ENCODE assay signal across 25 cellular contexts in the genomic region with DNA sequence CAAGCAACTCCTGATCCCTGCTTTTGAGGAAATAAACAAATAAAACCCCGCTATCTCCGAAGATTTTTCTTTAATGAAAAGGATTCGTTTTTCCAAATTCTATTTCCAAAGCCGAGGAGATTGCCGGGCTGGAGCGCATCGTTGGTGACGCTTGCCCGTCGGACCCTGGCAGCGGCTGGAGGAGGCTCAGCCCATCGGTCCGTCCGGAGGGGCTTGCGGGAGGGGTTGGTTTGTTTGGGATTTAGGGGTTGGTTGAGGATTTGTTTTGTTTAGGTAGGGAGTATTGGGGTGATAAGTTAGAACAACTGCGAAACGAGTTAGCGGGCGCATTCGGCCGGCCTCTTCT. TPM values are rescaled to one million over a fixed set of nuclear protein-coding genes. Genes with fewer than 3 reads are reported as not detected.
DNase-seq lines count a peak whose midpoint lies in the region; ATAC-seq and TF ChIP-seq lines count a peak whose summit lies in the region.
"Had no signal": no experiment of that assay in that cellular context is flagged by ENCODE, and none has a peak within 500 bp of the region (broad histone marks: within the 10 kb centered on the region; RNA-seq: fewer than 3 reads in every experiment).

No MANE protein-coding gene starts in this region.

- H3K9ac ChIP-seq in iPS-18a (ENCODE audit: low read length) (peak overlapping the region; percentile 16), neural progenitor cell (no peak overlapping the region)
- H3K9ac ChIP-seq: parathyroid adenoma had no signal

- H3K4me2 ChIP-seq in neural progenitor cell, result peak overlapping the region; percentile 90
- H3K4me2 ChIP-seq: A549 had no signal

- H3K27ac Mint-ChIP-seq in neural progenitor cell, result peak overlapping the region; percentile 99
- H3K27ac Mint-ChIP-seq in CD14-positive monocyte, result no peak overlapping the region
- H3K27ac Mint-ChIP-seq: activated CD8-positive, alpha-beta T cell treated with anti-CD3 and anti-CD28 coated beads for 36 hours; activated naive CD8-positive, alpha-beta T cell; B cell; dendritic cell treated with granulocyte-macrophage colony-stimulating factor and Interleukin-4, amounts not matched to agents 40 ng/mL and 50 ng/mL, for 4 days had no signal

- H3K36me3 Mint-ChIP-seq in neural progenitor cell (peaks cover 19% of the 10 kb centered on the region), CD14-positive monocyte (peaks cover 36 to 56% of the 10 kb centered on the region in 2 donors)

- H3K27me3 ChIP-seq in H7 (ENCODE audit: control insufficient read depth, insufficient read depth, low read length), result peaks cover 79% of the 10 kb centered on the region
- peaks cover 100% of the 10 kb centered on the region for H3K27me3 ChIP-seq in iPS-18a (ENCODE audit: control insufficient read depth, insufficient read depth, low read length)
- peaks cover 100% of the 10 kb centered on the region for H3K27me3 ChIP-seq in neural progenitor cell

- H3K4me1 Mint-ChIP-seq in neural progenitor cell (peaks cover 59% of the 10 kb centered on the region), CD14-positive monocyte (peaks cover 5% of the 10 kb centered on the region)

- peaks cover 44% of the 10 kb centered on the region for H3K27me3 Mint-ChIP-seq in neural progenitor cell (ENCODE audit: insufficient read depth, low read depth)
- H3K27me3 Mint-ChIP-seq in CD14-positive monocyte (ENCODE audit: low read depth in 3 of 3), result peaks cover 4 to 9% (median 6%) of the 10 kb centered on the region in 3 donors
- H3K27me3 Mint-ChIP-seq: activated naive CD8-positive, alpha-beta T cell; B cell; CD8-positive, alpha-beta memory T cell had no signal

- no peaks in the 10 kb centered on the region for H3K9me3 ChIP-seq in iPS-18a (ENCODE audit: control insufficient read depth, low read depth, low read length)
- no peaks in the 10 kb centered on the region for H3K9me3 ChIP-seq in neural progenitor cell (ENCODE audit: low read depth)
- H3K9me3 ChIP-seq: A549, transverse colon had no signal

- H3K9me3 Mint-ChIP-seq in neural progenitor cell, result no peaks in the 10 kb centered on the region
- peaks cover 0 to 9% (median 6%) of the 10 kb centered on the region in 7 donors for H3K9me3 Mint-ChIP-seq in CD14-positive monocyte
- H3K9me3 Mint-ChIP-seq: activated CD8-positive, alpha-beta T cell treated with anti-CD3 and anti-CD28 coated beads for 36 hours; CD8-positive, alpha-beta memory T cell; dendritic cell treated with granulocyte-macrophage colony-stimulating factor and Interleukin-4, amounts not matched to agents 40 ng/mL and 50 ng/mL, for 4 days had no signal

- H3K4me3 Mint-ChIP-seq in neural progenitor cell (peak overlapping the region; percentile 99), CD14-positive monocyte (no peak overlapping the region)
- H3K4me3 Mint-ChIP-seq: activated CD8-positive, alpha-beta T cell treated with anti-CD3 and anti-CD28 coated beads for 36 hours; activated naive CD8-positive, alpha-beta T cell; B cell; CD8-positive, alpha-beta memory T cell; dendritic cell treated with granulocyte-macrophage colony-stimulating factor and Interleukin-4, amounts not matched to agents 40 ng/mL and 50 ng/mL, for 4 days had no signal

- peaks cover 3% of the 10 kb centered on the region for H3K36me3 ChIP-seq in H7 (replicated peaks; ENCODE audit: control insufficient read depth, insufficient read depth, low read length)
- H3K36me3 ChIP-seq in iPS-18a (ENCODE audit: control insufficient read depth, low read depth, low read length), result peaks cover 22% of the 10 kb centered on the region
- H3K36me3 ChIP-seq in neural progenitor cell, result no peaks in the 10 kb centered on the region

- DNase-seq in H7 (no peak), caudate nucleus (lab: John Stamatoyannopoulos, UW) (peak in 1 of 61 donors; percentile 29), neural progenitor cell (ENCODE audit: low spot score) (no peak), CD14-positive monocyte (ENCODE audit: low spot score) (no peak)
- DNase-seq: activated CD4-positive, CD25-positive, alpha-beta regulatory T cell treated with anti-CD3 and anti-CD28 coated beads, Interleukin-2, amount 50 U/mL, for 72 hours; activated CD8-positive, alpha-beta T cell treated with anti-CD3 and anti-CD28 coated beads for 36 hours; aorta; CD8-positive, alpha-beta memory T cell; KG1; left cardiac atrium; MM.1S; NCI-H2081; NCI-H226; NCI-H774; small intestine; transverse colon had no signal

- ATAC-seq in HG02571 (IDR thresholded peaks at IDR 0.05; ENCODE audit: unreplicated experiment), result no peak
- no peak for ATAC-seq in HG03139 (IDR thresholded peaks at IDR 0.05; ENCODE audit: unreplicated experiment)
- no peak for ATAC-seq in GM18519 (IDR thresholded peaks at IDR 0.05; ENCODE audit: low FRiP score, unreplicated experiment)
- ATAC-seq: A549; activated CD8-positive, alpha-beta T cell treated with anti-CD3 and anti-CD28 coated beads for 36 hours; left cardiac atrium had no signal

- peaks cover 98% of the 10 kb centered on the region for H4K20me1 ChIP-seq in neural progenitor cell (ENCODE audit: low read depth)

- intact Hi-C loops in CD14-positive monocyte (cut with micrococcal nuclease), result no loop called here

- H3K79me2 ChIP-seq in neural progenitor cell (ENCODE audit: low read depth), result no peaks in the 10 kb centered on the region
- H3K79me2 ChIP-seq: parathyroid adenoma had no signal

- TF ChIP-seq CTCF in neural progenitor cell (IDR thresholded peaks at IDR 0.05), result no peak
- no peak for TF ChIP-seq CTCF in CD14-positive monocyte (IDR thresholded peaks at IDR 0.05)

- H3K4me3 ChIP-seq in H7 (ENCODE audit: insufficient read depth, low read depth, low read length) (peak overlapping the region; percentile 53; the same call in 1 of the 2 replicates), iPS-18a (ENCODE audit: low read length) (peak overlapping the region; percentile 59), neural progenitor cell (peak overlapping the region; percentile 50)
- H3K4me3 ChIP-seq: A549, transverse colon had no signal

- H3F3A ChIP-seq in neural progenitor cell (ENCODE audit: low read depth), result peaks cover 46% of the 10 kb centered on the region

- no peak overlapping the region for H2AFZ ChIP-seq in neural progenitor cell (replicated peaks)
- H2AFZ ChIP-seq: parathyroid adenoma had no signal

- peaks cover 52% of the 10 kb centered on the region for H3K4me1 ChIP-seq in iPS-18a (ENCODE audit: control insufficient read depth, low read depth, low read length)
- H3K4me1 ChIP-seq in neural progenitor cell, result peaks cover 21% of the 10 kb centered on the region
- H3K4me1 ChIP-seq: A549, parathyroid adenoma, transverse colon had no signal

- H3K27ac ChIP-seq in caudate nucleus (ENCODE audit: low read depth, low read length), result peak overlapping the region; percentile 98
- H3K27ac ChIP-seq in iPS-18a (ENCODE audit: low read length), result no peak overlapping the region
- H3K27ac ChIP-seq in neural progenitor cell, result no peak overlapping the region
- H3K27ac ChIP-seq: A549, parathyroid adenoma, transverse colon had no signal

RNA-seq across cellular contexts. Expression of gene URM1, which starts 20.8 kb away (rescaled TPM):
- total RNA-seq in H7 (2014; rRNA removed; shearing (Covaris generic)), result 74.3 and 99.6 TPM in 2 replicates
- total RNA-seq in neural progenitor cell (ENCODE audit: low replicate concordance), result 10.3 and 21.7 TPM in 2 replicates
- polyA plus RNA-seq in CD14-positive monocyte, result 10 to 100 TPM; 37.5 to 39.7 TPM

RNA-seq across cellular contexts. Expression of gene CERCAM, which starts 28.7 kb away (rescaled TPM):
- total RNA-seq in H7 (2014; rRNA removed; shearing (Covaris generic)), result 12.6 and 15.5 TPM in 2 replicates
- total RNA-seq in neural progenitor cell (ENCODE audit: low replicate concordance), result 2.0 TPM in 1 of 2 replicates, not detected in the other
- 1 to 10 TPM; 1.8 to 2.5 TPM for polyA plus RNA-seq in CD14-positive monocyte

RNA-seq across cellular contexts. Expression of gene SLC27A4, which starts 51.6 kb away (rescaled TPM):
- 26.2 and 39.0 TPM in 2 replicates for total RNA-seq in H7 (2014; rRNA removed; shearing (Covaris generic))
- total RNA-seq in neural progenitor cell (ENCODE audit: low replicate concordance), result 4.4 and 8.6 TPM in 2 replicates
- 1 to 10 TPM; 6.8 TPM for polyA plus RNA-seq in CD14-positive monocyte
